11 cellular contexts compared by ENCODE assay signal in the genomic region with DNA sequence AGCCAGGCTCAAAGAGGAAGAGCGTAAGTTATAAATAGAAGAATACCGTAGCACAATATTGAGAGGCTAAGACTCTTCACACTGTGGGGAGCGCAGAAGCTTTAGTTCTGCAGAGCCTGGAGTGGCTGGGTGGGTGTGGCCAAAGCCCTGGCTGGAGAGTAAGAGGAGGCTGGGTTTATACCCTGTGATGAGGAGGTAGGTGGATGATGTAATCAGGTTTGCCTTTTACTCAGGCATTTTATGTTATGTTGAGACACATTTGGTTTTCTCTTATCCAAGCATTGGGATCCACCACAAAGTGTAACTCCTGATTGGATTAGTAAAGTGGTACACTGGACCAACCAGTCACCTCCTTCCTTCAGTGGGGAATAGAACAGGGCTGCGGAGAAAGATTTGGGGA. TPM values are rescaled to one million over a fixed set of nuclear protein-coding genes. Genes with fewer than 3 reads are reported as not detected.
A peak's percentile ranks its signal among the peaks of the same experiment; 100 is the strongest.
DNase-seq lines count a peak whose midpoint lies in the region; ATAC-seq, FAIRE-seq and TF ChIP-seq lines count a peak whose summit lies in the region.
"Had no signal": no experiment of that assay in that cellular context is flagged by ENCODE, and none has a peak within 500 bp of the region (broad histone marks: within the 10 kb centered on the region; RNA-seq: fewer than 3 reads in every experiment).

No MANE protein-coding gene starts in this region.

- no peak for TF ChIP-seq RAD21 in HepG2 (CRISPR knock-in tag; IDR thresholded peaks at IDR 0.05)

- no peak overlapping the region for H2AFZ ChIP-seq in HepG2 (ENCODE audit: low read length)

- H3K36me3 ChIP-seq in SK-N-MC (ENCODE audit: insufficient read depth, low read length) (no peaks in the 10 kb centered on the region), HepG2 (replicated peaks in 1 of 2; ENCODE audit: control insufficient read depth in 1 of 2, insufficient read depth in 2 of 2, low read length in 2 of 2) (no peaks in the 10 kb centered on the region)

- no peak for TF ChIP-seq EP300 in HepG2 (IDR thresholded peaks at IDR 0.05; ENCODE audit: low read depth in 2 of 2, low read length in 2 of 2)
- no peak for TF ChIP-seq EP300 in HepG2 (CRISPR knock-in tag; IDR thresholded peaks at IDR 0.05; ENCODE audit: borderline replicate concordance)

- no peak for FAIRE-seq in HepG2 (lab: Jason Lieb, UNC)

- no peaks in the 10 kb centered on the region for H3K79me2 ChIP-seq in HepG2 (ENCODE audit: insufficient read depth, low read length)

- H3K9ac ChIP-seq in SK-N-MC (ENCODE audit: insufficient read length) = no peak overlapping the region
- H3K9ac ChIP-seq in HepG2 (ENCODE audit: insufficient read depth, low read depth, low read length) = no peak overlapping the region

- H3K36me3 Mint-ChIP-seq in T-helper 2 cell treated with Interferon-gamma antibody and Interleukin-4, amounts not matched to agents 5 μg/mL and 100 μg/mL, for 36 hours (ENCODE audit: low read depth) = no peaks in the 10 kb centered on the region

- no peak for TF ChIP-seq POLR2A in HepG2 (IDR thresholded peaks at IDR 0.05; ENCODE audit: insufficient read depth in 1 of 2, low read depth in 2 of 2, low read length in 2 of 2)

- no peak overlapping the region for H3K4me3 Mint-ChIP-seq in T-helper 2 cell treated with Interferon-gamma antibody and Interleukin-4, amounts not matched to agents 5 μg/mL and 100 μg/mL, for 36 hours

- BruUV-seq in HepG2 (replicated peaks; lab: Mats Ljungman, UMichigan) = no TSS peak

- H3K9me3 Mint-ChIP-seq in T-helper 2 cell treated with Interferon-gamma antibody and Interleukin-4, amounts not matched to agents 5 μg/mL and 100 μg/mL, for 36 hours = no peaks in the 10 kb centered on the region

- no peaks in the 10 kb centered on the region for H3K27me3 Mint-ChIP-seq in T-helper 2 cell treated with Interferon-gamma antibody and Interleukin-4, amounts not matched to agents 5 μg/mL and 100 μg/mL, for 36 hours (ENCODE audit: low read depth)

- H3K27me3 ChIP-seq in HepG2 (ENCODE audit: control insufficient read depth in 1 of 2, insufficient read depth in 2 of 2, low read length in 2 of 2) = no peaks in the 10 kb centered on the region; a peak in 1 of 5 replicates

- no peak for TF ChIP-seq CTCF in HepG2 (CRISPR knock-in tag; IDR thresholded peaks at IDR 0.05)

- DNase-seq in NCI-H82 (lab: John Stamatoyannopoulos, UW) = peak; percentile 15
- DNase-seq in NCI-H82 treated with DMSO at 0.1 percent for 48 hours (lab: John Stamatoyannopoulos, UW; ENCODE audit: unreplicated experiment) = no peak
- DNase-seq in M059J (ENCODE audit: low read depth) = peak; percentile 44
- peak; percentile 39 for DNase-seq in SK-N-MC (ENCODE audit: low read depth, low spot score)
- no peak for DNase-seq in HepG2 (ENCODE audit: low spot score)
- no peak for DNase-seq in GM19240 (ENCODE audit: insufficient read length, low spot score)
- no peak for DNase-seq in T-helper 2 cell treated with Interferon-gamma antibody and Interleukin-4, amounts not matched to agents 5 μg/mL and 100 μg/mL, for 36 hours (ENCODE audit: low spot score)
- DNase-seq: activated CD8-positive, alpha-beta memory T cell treated with anti-CD3 and anti-CD28 coated beads, Interleukin-2, amount 50 U/mL, for 4 hours; aorta; T1000 had no signal

- intact Hi-C loops in HepG2 (cut with micrococcal nuclease; ENCODE audit: unreplicated experiment) = no loop called here

- H3K9me3 ChIP-seq in SK-N-MC (ENCODE audit: low read depth, low read length) = no peaks in the 10 kb centered on the region
- H3K9me3 ChIP-seq in HepG2 (ENCODE audit: low read length) = no peaks in the 10 kb centered on the region

- H3K27ac ChIP-seq in SK-N-MC = peak overlapping the region; percentile 52; the same call in 1 of the 2 replicates
- no peak overlapping the region for H3K27ac ChIP-seq in HepG2 (ENCODE audit: extremely low read length, insufficient read depth, low read length)

- in situ Hi-C loops in HepG2 (cut with HindIII; ENCODE audit: extremely low pct_ligation_motif_present, low pct_unique_long_range_greater_than_20kb) = no loop called here

- POLR2A ChIA-PET in HepG2 (lab: Yijun Ruan, JAX) = no interaction called here

- ATAC-seq in HepG2 (no peak), HG02870 (IDR thresholded peaks at IDR 0.05; ENCODE audit: unreplicated experiment) (no peak)

- no peaks in the 10 kb centered on the region for H4K20me1 ChIP-seq in HepG2 (ENCODE audit: insufficient read depth, low read length)

- 95% methylated on average over 4 of the region's 4 CpGs for WGBS in HepG2 (ENCODE audit: low lambda C conversion rate)

- no peaks in the 10 kb centered on the region for H3K4me1 Mint-ChIP-seq in T-helper 2 cell treated with Interferon-gamma antibody and Interleukin-4, amounts not matched to agents 5 μg/mL and 100 μg/mL, for 36 hours (ENCODE audit: low read depth)

- no peaks in the 10 kb centered on the region for H3K4me1 ChIP-seq in HepG2 (ENCODE audit: insufficient read depth, low read length)

- no peak overlapping the region; the same call in 1 of the 2 replicates for H3K4me3 ChIP-seq in SK-N-MC
- no peak overlapping the region for H3K4me3 ChIP-seq in HepG2 (replicated peaks in 1 of 3; ENCODE audit: insufficient read depth in 1 of 3, low read depth in 2 of 3, low read length in 3 of 3)

- no peak overlapping the region for H3K4me2 ChIP-seq in HepG2 (ENCODE audit: low read depth, low read length)

- no peak overlapping the region for H3K27ac Mint-ChIP-seq in T-helper 2 cell treated with Interferon-gamma antibody and Interleukin-4, amounts not matched to agents 5 μg/mL and 100 μg/mL, for 36 hours

- CTCF ChIA-PET in HepG2 (lab: Yijun Ruan, JAX; ENCODE audit: low intra/inter-chr PET ratio, low total read pairs) = no interaction called here

TF ChIP-seq in HepG2, 621 proteins besides CTCF, POLR2A, EP300 and RAD21:
- TF ChIP-seq ZBTB42 (CRISPR knock-in tag; IDR thresholded peaks at IDR 0.05) = no peak
- no peak for TF ChIP-seq ZNF296 (CRISPR knock-in tag; conservative IDR thresholded peaks at IDR 0.05)
- no peak for TF ChIP-seq HMG20B (CRISPR knock-in tag; conservative IDR thresholded peaks at IDR 0.05)
- no peak for TF ChIP-seq ZFP36 (IDR thresholded peaks at IDR 0.05; ENCODE audit: borderline replicate concordance, low read depth, low read length, partially characterized antibody)
- TF ChIP-seq ATF7 (IDR thresholded peaks at IDR 0.05) = peak; percentile 28; the same call in 1 of the 2 replicates
- no peak for TF ChIP-seq ATF7 (CRISPR knock-in tag; IDR thresholded peaks at IDR 0.05)
- TF ChIP-seq ZNF331 (CRISPR knock-in tag; IDR thresholded peaks at IDR 0.05) = no peak
TF ChIP-seq in HepG2: peak in this region for 1.

RNA-seq across cellular contexts. Expression of gene CDS1, which starts 13.9 kb away (rescaled TPM):
- total RNA-seq in M059J (2014; rRNA removed; shearing (Covaris generic)) = 4.7 and 8.0 TPM in 2 replicates
- 2.1 TPM in 2 replicates for total RNA-seq in HepG2 (2016; rRNA removed; fragmentation: Illumina TruSeq; extraction: Trizol)
- total RNA-seq in HepG2 (2016; cell fraction: cytosol; rRNA removed; fragmentation: Illumina TruSeq; extraction: Trizol; ENCODE audit: low read depth) = 0.40 and 0.44 TPM in 2 replicates
- total RNA-seq in HepG2 (2016; cell fraction: insoluble cytoplasmic fraction; rRNA removed; fragmentation: Illumina TruSeq; extraction: Trizol) = 1.8 and 2.1 TPM in 2 replicates
- total RNA-seq in HepG2 (2016; cell fraction: membrane; rRNA removed; fragmentation: Illumina TruSeq; extraction: Trizol) = 1.6 and 2.2 TPM in 2 replicates
- total RNA-seq in HepG2 (2016; cell fraction: nucleus; rRNA removed; fragmentation: Illumina TruSeq; extraction: Trizol) = 3.1 and 3.2 TPM in 2 replicates
- 3.1 and 3.2 TPM in 2 replicates for polyA plus RNA-seq in HepG2 (2011; rRNA removed)
- 1.7 and 2.9 TPM in 2 replicates for polyA plus RNA-seq in HepG2 (2011; cell fraction: cytosol; rRNA removed)
- 1.4 and 1.8 TPM in 2 replicates for polyA plus RNA-seq in HepG2 (2011; cell fraction: nucleus; rRNA removed)
- polyA plus RNA-seq in HepG2 (2012) = 1.7 and 1.8 TPM in 2 replicates
- polyA plus RNA-seq in HepG2 (2016; cell fraction: cytosol; fragmentation: Illumina TruSeq; extraction: Trizol; ENCODE audit: low read depth) = 0.34 and 0.45 TPM in 2 replicates
- 2.3 and 3.1 TPM in 2 replicates for polyA plus RNA-seq in HepG2 (2016; cell fraction: insoluble cytoplasmic fraction; fragmentation: Illumina TruSeq; extraction: Trizol; ENCODE audit: low read depth)
- 1.3 and 1.5 TPM in 2 replicates for polyA plus RNA-seq in HepG2 (2016; cell fraction: membrane; fragmentation: Illumina TruSeq; extraction: Trizol; ENCODE audit: low read depth)
- polyA plus RNA-seq in HepG2 (2016; cell fraction: nucleus; fragmentation: Illumina TruSeq; extraction: Trizol; ENCODE audit: insufficient read depth, low read depth) = 3.3 and 4.5 TPM in 2 replicates
- polyA minus RNA-seq in HepG2 (2011; rRNA and poly(A)+ RNA removed; ENCODE audit: low replicate concordance) = 1.4 and 5.8 TPM in 2 replicates
- polyA minus RNA-seq in HepG2 (2011; cell fraction: cytosol; rRNA and poly(A)+ RNA removed) = 2.6 and 2.7 TPM in 2 replicates
- polyA minus RNA-seq in HepG2 (2011; cell fraction: nucleus; rRNA and poly(A)+ RNA removed) = 3.3 and 4.0 TPM in 2 replicates

Comparison
In these comparisons a context has a peak if more than half of its experiments do, and no peak if none do; other contexts are left out.
1. DNase-seq: peak in NCI-H82 (single experiment), M059J (single experiment) and SK-N-MC (single experiment); none in NCI-H82 treated with DMSO at 0.1 percent for 48 hours (single experiment), HepG2 (single experiment), GM19240 (single experiment) and T-helper 2 cell treated with Interferon-gamma antibody and Interleukin-4, amounts not matched to agents 5 μg/mL and 100 μg/mL, for 36 hours (single experiment).